In genomic region chr2:105454801-105455485, GRCh38 we compare ENCODE assay signal across 8 cellular contexts. TPM values are rescaled to one million over a fixed set of nuclear protein-coding genes. Genes with fewer than 3 reads are reported as not detected.
DNase-seq lines count a peak whose midpoint lies in the region; ATAC-seq and TF ChIP-seq lines count a peak whose summit lies in the region.

No MANE protein-coding gene starts in this region.

- no peaks in the 10 kb centered on the region for H3K9me3 Mint-ChIP-seq in stimulated activated naive CD8-positive, alpha-beta T cell treated with anti-CD3 and anti-CD28 coated beads, Interleukin-15, amount 100 ng/mL, for 72 hours

- intact Hi-C loops in HCT116 (cut with micrococcal nuclease) (loop anchor here (1.0 to 2.0 kb wide), 3 partner anchors 51 to 64 kb away; partner anchors contain the start of gene FHL2), left cardiac atrium (cut with DNase I) (no loop called here)

- H3K9ac ChIP-seq in HCT116 (ENCODE audit: low read length), result peak overlapping the region; percentile 18; the same call in 1 of the 2 replicates

- peak overlapping the region; percentile 22 to 52 for H3K27ac Mint-ChIP-seq in stimulated activated naive CD8-positive, alpha-beta T cell treated with anti-CD3 and anti-CD28 coated beads, Interleukin-15, amount 100 ng/mL, for 72 hours

- H3K4me2 ChIP-seq in HCT116 (ENCODE audit: low read length), result peak overlapping the region; percentile 75

- H3K27me3 Mint-ChIP-seq in stimulated activated naive CD8-positive, alpha-beta T cell treated with anti-CD3 and anti-CD28 coated beads, Interleukin-15, amount 100 ng/mL, for 72 hours, result peaks cover 9% of the 10 kb centered on the region

- RAD21 ChIA-PET in HCT116 (lab: Charles Lee; ENCODE audit: low non-redundant PET in 1 of 2, low total read pairs in 2 of 2, uncharacterized antibody in 2 of 2, unreplicated experiment in 2 of 2), result no interaction called here

- no peak overlapping the region for H3K4me3 ChIP-seq in AG10803 (ENCODE audit: low read length)
- peak overlapping the region in 1 of 2 experiments; percentile 34 for H3K4me3 ChIP-seq in HCT116 (replicated peaks in 1 of 2; ENCODE audit: low read depth in 1 of 2, low read length in 2 of 2)

- peak overlapping the region; percentile 98 for H2AFZ ChIP-seq in HCT116 (ENCODE audit: low read depth, low read length, poor library complexity, severe bottlenecking)

- peak overlapping the region; percentile 48 for H3K27ac ChIP-seq in HCT116 (ENCODE audit: low read depth, low read length)

- CTCF ChIA-PET in HCT116 (lab: Charles Lee), result no interaction called here

- H3K9me2 ChIP-seq in HCT116 (ENCODE audit: insufficient read depth), result no peaks in the 10 kb centered on the region

- no TSS peak for BruUV-seq in HCT116 (replicated peaks; lab: Mats Ljungman, UMichigan)

- POLR2A ChIA-PET in HCT116 (lab: Charles Lee), result interaction anchor here (1.1 to 2.9 kb wide), 3 partner anchors 35 to 51 kb away, joined by 3 to 10 read pairs (median 5); no protein-coding TSS in a partner anchor

- peaks cover 23% of the 10 kb centered on the region for H3K4me1 Mint-ChIP-seq in stimulated activated naive CD8-positive, alpha-beta T cell treated with anti-CD3 and anti-CD28 coated beads, Interleukin-15, amount 100 ng/mL, for 72 hours

- ATAC-seq in HCT116 (peak; percentile 82), left cardiac atrium (peak; percentile 46 to 62), GM21717 (IDR thresholded peaks at IDR 0.05; ENCODE audit: unreplicated experiment) (no peak), GM19328 (IDR thresholded peaks at IDR 0.05; ENCODE audit: unreplicated experiment) (no peak)
- peak; percentile 46 for ATAC-seq in stimulated activated naive CD8-positive, alpha-beta T cell treated with anti-CD3 and anti-CD28 coated beads, Interleukin-15, amount 100 ng/mL, for 72 hours

- TF ChIP-seq POLR2A in HCT116 (IDR thresholded peaks at IDR 0.05; ENCODE audit: borderline replicate concordance, extremely low read depth, insufficient read depth, insufficient read length), result no peak

- peak; percentile 82 for DNase-seq in AG10803 (ENCODE audit: low read depth)
- DNase-seq in HCT116 (ENCODE audit: low read depth, low spot score), result peak; percentile 69
- peak; percentile 27 for DNase-seq in T1000 (lab: John Stamatoyannopoulos, UW)
- DNase-seq in left cardiac atrium, result peak; percentile 44
- peak in 1 of 2 donors; percentile 13 for DNase-seq in stimulated activated naive CD8-positive, alpha-beta T cell treated with anti-CD3 and anti-CD28 coated beads, Interleukin-15, amount 100 ng/mL, for 72 hours
- no peak for DNase-seq in stimulated activated CD4-positive, alpha-beta T cell treated with anti-CD3 and anti-CD28 coated beads, Interleukin-4, amount 100 ng/mL, for 24 hours

- H3K4me3 Mint-ChIP-seq in stimulated activated naive CD8-positive, alpha-beta T cell treated with anti-CD3 and anti-CD28 coated beads, Interleukin-15, amount 100 ng/mL, for 72 hours, result no peak overlapping the region

- peaks cover 19 to 23% of the 10 kb centered on the region in 2 experiments for H3K4me1 ChIP-seq in HCT116 (ENCODE audit: control insufficient read depth in 1 of 2, insufficient read depth in 2 of 2, low read length in 2 of 2)

- H3K79me2 ChIP-seq in HCT116 (ENCODE audit: insufficient read depth, low read length), result no peaks in the 10 kb centered on the region

- no peaks in the 10 kb centered on the region for H3K27me3 ChIP-seq in HCT116 (ENCODE audit: insufficient read depth, low read length)

- no peaks in the 10 kb centered on the region for H3K9me3 ChIP-seq in HCT116 (ENCODE audit: control insufficient read depth in 1 of 2, insufficient read depth in 1 of 2, low read depth in 1 of 2, low read length in 2 of 2)

- TF ChIP-seq CTCF in AG10803 (conservative IDR thresholded peaks at IDR 0.05; ENCODE audit: low read length) (peak; percentile 65), HCT116 (IDR thresholded peaks at IDR 0.05 in 2 of 3, conservative IDR thresholded peaks at IDR 0.05 in 1 of 3; ENCODE audit: borderline replicate concordance in 1 of 3, insufficient read depth in 1 of 3, low read depth in 2 of 3, low read length in 2 of 3) (peak; percentile 29 to 64 (median 56); a peak in 5 of 6 replicates)

- H4K20me1 ChIP-seq in HCT116 (ENCODE audit: insufficient read depth), result no peaks in the 10 kb centered on the region

- H3K36me3 ChIP-seq in HCT116 (ENCODE audit: control insufficient read depth in 1 of 2, insufficient read depth in 2 of 2, low read length in 2 of 2), result no peaks in the 10 kb centered on the region

- peak; percentile 47 for TF ChIP-seq RAD21 in HCT116 (IDR thresholded peaks at IDR 0.05; ENCODE audit: low read depth)

TF ChIP-seq in HCT116, 20 proteins besides CTCF, POLR2A, EP300 and RAD21:
- no peak; the same call in none of the 2 replicates for TF ChIP-seq CBX3 (IDR thresholded peaks at IDR 0.05; ENCODE audit: low read depth)
- TF ChIP-seq CEBPB (IDR thresholded peaks at IDR 0.05; ENCODE audit: low read depth), result peak; percentile 71
- TF ChIP-seq EGR1 (IDR thresholded peaks at IDR 0.05; ENCODE audit: low read depth), result no peak
- peak; percentile 29; the same call in 1 of the 2 replicates for TF ChIP-seq SP1 (IDR thresholded peaks at IDR 0.05; ENCODE audit: low read depth)
- peak; percentile 86 for TF ChIP-seq JUND (IDR thresholded peaks at IDR 0.05)
- TF ChIP-seq ELF1 (IDR thresholded peaks at IDR 0.05; ENCODE audit: borderline replicate concordance, low read depth), result no peak
- TF ChIP-seq FOSL1 (IDR thresholded peaks at IDR 0.05; ENCODE audit: low read depth), result peak; percentile 79
- TF ChIP-seq ZBTB33 (IDR thresholded peaks at IDR 0.05; ENCODE audit: extremely low read depth, insufficient replicate concordance, low read length), result no peak
- TF ChIP-seq TCF7L2 (IDR thresholded peaks at IDR 0.05; ENCODE audit: borderline replicate concordance, extremely low read depth, insufficient read depth, insufficient read length), result peak; percentile 73

RNA-seq across cellular contexts. Expression of gene FHL2, which starts 56.1 kb away (rescaled TPM):
- 86.6 TPM for total RNA-seq in HCT116 (2021; ENCODE audit: unreplicated experiment)
- polyA plus RNA-seq in HCT116 (2012), result 150 and 161 TPM in 2 replicates
- total RNA-seq in left cardiac atrium, result 10 to 100 TPM; 32.3 to 92.2 TPM

Comparison
In these comparisons a context has a peak if more than half of its experiments do, and no peak if none do; other contexts are left out.
1. ATAC-seq: peak in HCT116 (single experiment), left cardiac atrium (2 of 2) and stimulated activated naive CD8-positive, alpha-beta T cell treated with anti-CD3 and anti-CD28 coated beads, Interleukin-15, amount 100 ng/mL, for 72 hours (single experiment); none in GM21717 (single experiment) and GM19328 (single experiment).